12 cellular contexts compared by ENCODE assay signal in the genomic region with DNA sequence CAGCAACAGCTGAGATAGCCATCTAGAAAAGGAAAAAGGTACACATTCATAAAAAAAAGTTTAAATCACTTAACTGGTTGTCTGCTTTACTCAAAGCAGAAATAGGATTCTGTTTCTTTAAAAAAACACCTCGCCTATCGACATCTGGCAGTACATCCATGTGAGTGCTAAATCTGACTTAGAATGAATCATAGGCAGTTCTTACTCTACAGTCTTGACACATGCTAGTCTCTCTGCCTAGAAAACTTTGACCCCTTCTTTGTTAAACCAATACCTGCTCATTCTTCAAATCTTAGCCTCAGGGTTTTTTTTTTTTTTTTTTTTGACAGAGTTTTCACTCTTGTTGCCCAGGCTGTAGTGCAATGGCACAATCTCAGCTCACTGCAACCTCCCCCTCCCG. TPM values are rescaled to one million over a fixed set of nuclear protein-coding genes. Genes with fewer than 3 reads are reported as not detected.
A peak's percentile ranks its signal among the peaks of the same experiment; 100 is the strongest.
DNase-seq lines count a peak whose midpoint lies in the region; ATAC-seq lines count a peak whose summit lies in the region.
"Had no signal": no experiment of that assay in that cellular context is flagged by ENCODE, and none has a peak within 500 bp of the region (broad histone marks: within the 10 kb centered on the region; RNA-seq: fewer than 3 reads in every experiment).

No MANE protein-coding gene starts in this region.

- peak; percentile 45 for DNase-seq in AG08395 (ENCODE audit: low spot score)
- DNase-seq in HCEC 1CT: peak; percentile 87
- DNase-seq in central memory CD8-positive, alpha-beta T cell (ENCODE audit: low spot score in 2 of 2): no peak
- DNase-seq in left lobe of liver (ENCODE audit: low spot score): no peak
- no peak for DNase-seq in NCI-H2029 (lab: John Stamatoyannopoulos, UW)
- no peak for DNase-seq in effector CD4-positive, alpha-beta T cell
- no peak for DNase-seq in cerebellar nuclear complex (lab: John Stamatoyannopoulos, UW)
- DNase-seq: activated naive CD4-positive, alpha-beta T cell treated with anti-CD3 and anti-CD28 coated beads for 36 hours; NCI-H345; SHP77 treated with DMSO at 0.1 percent for 48 hours had no signal

- H3K27ac Mint-ChIP-seq in central memory CD8-positive, alpha-beta T cell (ENCODE audit: low read depth): peak overlapping the region; percentile 82
- H3K27ac Mint-ChIP-seq: activated naive CD4-positive, alpha-beta T cell treated with anti-CD3 and anti-CD28 coated beads for 36 hours had no signal

- no peaks in the 10 kb centered on the region for H3K9me3 Mint-ChIP-seq in central memory CD8-positive, alpha-beta T cell
- H3K9me3 Mint-ChIP-seq: activated naive CD4-positive, alpha-beta T cell treated with anti-CD3 and anti-CD28 coated beads for 36 hours; WTC11 had no signal

- ATAC-seq in central memory CD8-positive, alpha-beta T cell (replicated peaks; ENCODE audit: extremely low read depth, poor library complexity, severe bottlenecking): no peak
- peak; percentile 66 for ATAC-seq in left lobe of liver
- no peak for ATAC-seq in GM18867 (IDR thresholded peaks at IDR 0.05; ENCODE audit: unreplicated experiment)
- ATAC-seq: WTC11 had no signal

- peaks cover 50% of the 10 kb centered on the region for H3K36me3 Mint-ChIP-seq in central memory CD8-positive, alpha-beta T cell (ENCODE audit: insufficient read depth)

- no peak overlapping the region for H3K4me3 Mint-ChIP-seq in central memory CD8-positive, alpha-beta T cell
- H3K4me3 Mint-ChIP-seq: activated naive CD4-positive, alpha-beta T cell treated with anti-CD3 and anti-CD28 coated beads for 36 hours; WTC11 had no signal

- H3K4me1 Mint-ChIP-seq in central memory CD8-positive, alpha-beta T cell: no peaks in the 10 kb centered on the region
- H3K4me1 Mint-ChIP-seq: WTC11 had no signal

- no peaks in the 10 kb centered on the region for H3K27me3 Mint-ChIP-seq in central memory CD8-positive, alpha-beta T cell

RNA-seq across cellular contexts. Expression of a gene that starts 37.1 kb away (rescaled TPM):
- total RNA-seq in left lobe of liver: 1.6 TPM

Comparison
In these comparisons a context has a peak if more than half of its experiments do, and no peak if none do; other contexts are left out.
1. DNase-seq: peak in AG08395 (single experiment) and HCEC 1CT (single experiment); none in central memory CD8-positive, alpha-beta T cell (0 of 2), left lobe of liver (single experiment), NCI-H2029 (single experiment), effector CD4-positive, alpha-beta T cell (single experiment) and cerebellar nuclear complex (0 of 2).